8 cellular contexts compared by ENCODE assay signal in the genomic region with DNA sequence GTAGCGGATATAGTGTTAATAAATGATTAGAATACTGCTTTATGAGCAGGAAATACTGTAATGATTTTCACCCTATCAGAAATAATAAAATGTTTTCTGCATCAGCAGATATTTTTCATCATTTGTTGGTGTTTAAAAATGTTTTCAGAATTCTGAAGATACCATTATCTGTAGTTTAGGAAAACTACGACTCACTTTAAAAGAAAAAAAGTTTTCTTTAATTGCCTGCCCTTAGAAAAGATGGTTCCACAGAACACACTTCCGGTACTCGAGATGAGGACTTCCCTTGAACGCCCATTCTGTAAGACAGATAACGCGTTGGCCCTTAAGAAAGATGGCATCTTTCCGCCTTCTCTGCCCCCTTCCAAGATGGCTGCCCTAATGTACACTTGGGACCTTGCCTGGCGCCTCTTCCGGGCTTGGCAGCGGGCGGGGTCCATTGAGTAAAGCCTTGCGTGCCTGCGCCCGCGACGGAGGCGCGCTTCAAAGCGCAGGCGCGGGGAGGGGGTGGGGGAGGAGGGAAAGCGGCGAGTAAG. TPM values are rescaled to one million over a fixed set of nuclear protein-coding genes. Genes with fewer than 3 reads are reported as not detected.
DNase-seq lines count a peak whose midpoint lies in the region; ATAC-seq and TF ChIP-seq lines count a peak whose summit lies in the region.

A gene with protein sequence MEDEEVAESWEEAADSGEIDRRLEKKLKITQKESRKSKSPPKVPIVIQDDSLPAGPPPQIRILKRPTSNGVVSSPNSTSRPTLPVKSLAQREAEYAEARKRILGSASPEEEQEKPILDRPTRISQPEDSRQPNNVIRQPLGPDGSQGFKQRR (plus strand): TSS at position 521 of the 536 bp plus-strand sequence. CDS start 16 bp downstream, outside the sequence.

- TF ChIP-seq CTCF in smooth muscle cell (IDR thresholded peaks at IDR 0.05; ENCODE audit: borderline replicate concordance, insufficient read depth, poor library complexity, severe bottlenecking) = no peak

- in situ Hi-C loops in ACHN (cut with HindIII; ENCODE audit: low pct_ligation_motif_present, low pct_unique_long_range_greater_than_20kb, low sequenced_read_pairs) = no loop called here

- H3K79me2 ChIP-seq in smooth muscle cell (ENCODE audit: low read depth) = peaks cover 40% of the 10 kb centered on the region

- peak within 1 kb of the TSS; percentile 90 for H3K4me3 ChIP-seq in smooth muscle cell

- H2AFZ ChIP-seq in smooth muscle cell (ENCODE audit: low read depth) = peak within 1 kb of the TSS; percentile 93

- DNase-seq in ACHN = peak; percentile 97
- peak; percentile 95 for DNase-seq in NCI-H345 treated with DMSO at 0.1 percent for 48 hours (lab: John Stamatoyannopoulos, UW; ENCODE audit: unreplicated experiment)
- DNase-seq in activated CD4-positive, CD25-positive, alpha-beta regulatory T cell (lab: John Stamatoyannopoulos, UW) = peak; percentile 80 to 94 (median 88)
- peak in 59 of 61 donors; percentile 84 to 99 (median 96) for DNase-seq in caudate nucleus (lab: John Stamatoyannopoulos, UW)
- DNase-seq in iPS-NIHi7 (ENCODE audit: extremely low spot score) = peak; percentile 94
- peak; percentile 92 for DNase-seq in smooth muscle cell (lab: John Stamatoyannopoulos, UW; ENCODE audit: unreplicated experiment)

- H3K4me1 ChIP-seq in smooth muscle cell (ENCODE audit: low read depth) = peaks cover 10% of the 10 kb centered on the region

- H3K9me3 ChIP-seq in smooth muscle cell (replicated peaks; ENCODE audit: low read depth) = no peaks in the 10 kb centered on the region

- peak within 1 kb of the TSS; percentile 92 for H3K4me2 ChIP-seq in smooth muscle cell

- peaks cover 41% of the 10 kb centered on the region for H4K20me1 ChIP-seq in smooth muscle cell (ENCODE audit: low read depth)

- no peaks in the 10 kb centered on the region for H3F3A ChIP-seq in smooth muscle cell (ENCODE audit: low read depth)

- H3K36me3 ChIP-seq in smooth muscle cell (ENCODE audit: low read depth) = no peaks in the 10 kb centered on the region

- H3K9ac ChIP-seq in smooth muscle cell (ENCODE audit: low read depth) = peak within 1 kb of the TSS; percentile 95

- peak within 1 kb of the TSS; percentile 99 for H3K27ac ChIP-seq in caudate nucleus (ENCODE audit: low read depth, low read length)
- H3K27ac ChIP-seq in smooth muscle cell (ENCODE audit: low read depth) = peak within 1 kb of the TSS; percentile 98

- 3% methylated on average over 24 of the region's 24 CpGs for WGBS in smooth muscle cell (ENCODE audit: low lambda C conversion rate)

- ATAC-seq in GM19023 (IDR thresholded peaks at IDR 0.05; ENCODE audit: unreplicated experiment) (peak; percentile 69), HG03342 (IDR thresholded peaks at IDR 0.05; ENCODE audit: unreplicated experiment) (peak; percentile 81)

- no peaks in the 10 kb centered on the region for H3K27me3 ChIP-seq in smooth muscle cell (ENCODE audit: low read depth)

RNA-seq across cellular contexts. Expression of the gene that starts here (rescaled TPM):
- total RNA-seq in smooth muscle cell = 45.3 and 58.1 TPM in 2 replicates
- 52.8 and 56.4 TPM in 2 replicates for polyA plus RNA-seq in smooth muscle cell

Comparison
In these comparisons a context has a peak if more than half of its experiments do, and no peak if none do; other contexts are left out.
1. Peak in every context shown above with its lines: DNase-seq, ATAC-seq, H3K4me3 ChIP-seq and H3K27ac ChIP-seq.